42 cellular contexts compared by ENCODE assay signal in the genomic region with DNA sequence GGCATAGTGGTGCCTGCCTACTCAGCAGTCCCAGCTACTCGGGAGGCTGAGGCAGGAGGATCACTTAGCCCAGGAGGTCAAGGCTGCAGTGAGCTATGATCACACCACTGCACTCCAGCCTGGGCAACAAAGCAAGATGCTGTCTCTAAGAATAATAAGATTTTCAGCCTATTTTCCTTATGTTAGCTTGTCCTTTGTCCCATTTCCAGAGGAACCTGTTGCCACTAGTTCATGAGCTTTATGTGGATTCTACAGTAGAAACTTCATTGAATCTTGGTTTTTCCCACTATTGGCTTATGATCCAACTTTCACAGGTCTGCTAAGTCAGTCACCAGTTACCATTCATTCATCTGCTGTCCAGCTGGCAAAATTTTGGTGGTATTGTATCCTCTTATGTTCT. TPM values are rescaled to one million over a fixed set of nuclear protein-coding genes. Genes with fewer than 3 reads are reported as not detected.
"Had no signal": no experiment of that assay in that cellular context is flagged by ENCODE, and none has a peak within 500 bp of the region (broad histone marks: within the 10 kb centered on the region; RNA-seq: fewer than 3 reads in every experiment).

No MANE protein-coding gene starts in this region.

- H3K4me1 ChIP-seq: ascending aorta, body of pancreas, breast epithelium had no signal

- H3K27me3 Mint-ChIP-seq: activated naive CD4-positive, alpha-beta T cell treated with anti-CD3 and anti-CD28 coated beads, Interleukin-2, amount 50 U/mL, for 24 hours; activated naive CD8-positive, alpha-beta T cell; activated naive CD8-positive, alpha-beta T cell treated with anti-CD3 and anti-CD28 coated beads for 36 hours; activated naive CD8-positive, alpha-beta T cell treated with anti-CD3 and anti-CD28 coated beads, Interleukin-2, amount 50 U/mL, for 24 hours; activated T-cell treated with anti-CD3 and anti-CD28 coated beads, Interleukin-2, amount 50 U/mL, for 24 hours; activated T-helper 17 cell treated with anti-CD3 and anti-CD28 coated beads, Interleukin-2, amount 50 U/mL, for 72 hours; brain; central memory CD8-positive, alpha-beta T cell had no signal

- H3K27ac ChIP-seq: adrenal gland, ascending aorta, body of pancreas, brain microvascular endothelial cell, breast epithelium, cardiac muscle cell had no signal

- H3K4me3 ChIP-seq: adrenal gland, ascending aorta, body of pancreas, breast epithelium, cardiac muscle cell had no signal

- FAIRE-seq: astrocyte, bronchial epithelial cell had no signal

- DNase-seq: activated effector memory CD4-positive, alpha-beta T cell treated with anti-CD3 and anti-CD28 coated beads, Interleukin-2, amount 50 U/mL, for 16 hours; activated effector memory CD4-positive, alpha-beta T cell treated with Interleukin-2 at 50 U/mL for 16 hours; activated gamma-delta T cell; activated gamma-delta T cell treated with Interleukin-2 at 50 U/mL for 16 hours; activated naive CD4-positive, alpha-beta T cell; activated naive CD4-positive, alpha-beta T cell treated with anti-CD3 and anti-CD28 coated beads for 36 hours; activated naive CD4-positive, alpha-beta T cell treated with anti-CD3 and anti-CD28 coated beads, Interleukin-2, amount 10 ng/mL, durations not matched to agents 7 days and 5 days; activated naive CD4-positive, alpha-beta T cell treated with anti-CD3 and anti-CD28 coated beads, Interleukin-2, amount 50 U/mL, for 16 hours; activated naive CD4-positive, alpha-beta T cell treated with Interleukin-2 at 50 U/mL for 16 hours; activated naive CD8-positive, alpha-beta T cell treated with anti-CD3 and anti-CD28 coated beads for 36 hours; activated naive CD8-positive, alpha-beta T cell treated with anti-CD3 and anti-CD28 coated beads, Interleukin-2, amount 10 ng/mL, durations not matched to agents 7 days and 5 days; activated naive CD8-positive, alpha-beta T cell treated with anti-CD3 and anti-CD28 coated beads, Interleukin-2, amount 50 U/mL, for 24 hours; activated T-cell treated with anti-CD3 and anti-CD28 coated beads, Interleukin-2, amount 50 U/mL, for 24 hours; activated T-cell treated with anti-CD3 and anti-CD28 coated beads, Interleukin-2, amount 50 U/mL, for 4 hours; activated T-cell treated with anti-CD3 and anti-CD28 coated beads, Interleukin-2, amount 50 U/mL, for 48 hours; activated T-cell treated with anti-CD3 and anti-CD28 coated beads, Interleukin-2, amount 50 U/mL, for 72 hours; adrenal gland; amniotic stem cell; amygdala; anterior cingulate cortex; aorta; body of pancreas; brain microvascular endothelial cell; caudate nucleus; central memory CD4-positive, alpha-beta T cell; cerebellar nuclear complex had no signal

- H3K9me3 Mint-ChIP-seq: activated naive CD4-positive, alpha-beta T cell treated with anti-CD3 and anti-CD28 coated beads for 36 hours; activated naive CD4-positive, alpha-beta T cell treated with anti-CD3 and anti-CD28 coated beads, Interleukin-2, amount 10 ng/mL, durations not matched to agents 7 days and 5 days; activated naive CD4-positive, alpha-beta T cell treated with anti-CD3 and anti-CD28 coated beads, Interleukin-2, amount 50 U/mL, for 24 hours; activated naive CD4-positive, alpha-beta T cell treated with anti-CD3 and anti-CD28 coated beads, Interleukin-2, amount 50 U/mL, for 72 hours; activated naive CD8-positive, alpha-beta T cell treated with anti-CD3 and anti-CD28 coated beads for 36 hours; activated naive CD8-positive, alpha-beta T cell treated with anti-CD3 and anti-CD28 coated beads, Interleukin-2, amount 10 ng/mL, durations not matched to agents 7 days and 5 days; activated naive CD8-positive, alpha-beta T cell treated with anti-CD3 and anti-CD28 coated beads, Interleukin-2, amount 50 U/mL, for 24 hours; activated T-cell treated with anti-CD3 and anti-CD28 coated beads, Interleukin-2, amount 50 U/mL, for 24 hours; activated T-cell treated with anti-CD3 and anti-CD28 coated beads, Interleukin-2, amount 50 U/mL, for 4 hours; activated T-cell treated with anti-CD3 and anti-CD28 coated beads, Interleukin-2, amount 50 U/mL, for 72 hours; activated T-helper 1 cell treated with anti-CD3 and anti-CD28 coated beads, Interleukin-12 subunit alpha, Interleukin-12 subunit beta, Interleukin-2, Interleukin-4 antibody, amounts not matched to agents 30 ng/mL and 10 ng/mL and 1 ng/mL, durations not matched to agents 14 hours and 24 hours and 36 hours; activated T-helper 17 cell treated with anti-CD3 and anti-CD28 coated beads, Interleukin-2, amount 50 U/mL, for 72 hours; activated T-helper 2 cell treated with anti-CD3 and anti-CD28 coated beads, Interferon-gamma antibody, Interleukin-2, Interleukin-4, amounts not matched to agents 10 μg/mL and 5 μg/mL and 100 μg/mL, durations not matched to agents 14 hours and 24 hours and 36 hours; brain; central memory CD8-positive, alpha-beta T cell had no signal

- H3K27ac Mint-ChIP-seq: activated naive CD4-positive, alpha-beta T cell treated with anti-CD3 and anti-CD28 coated beads for 36 hours; activated naive CD4-positive, alpha-beta T cell treated with anti-CD3 and anti-CD28 coated beads, Interleukin-2, amount 10 ng/mL, durations not matched to agents 7 days and 5 days; activated naive CD4-positive, alpha-beta T cell treated with anti-CD3 and anti-CD28 coated beads, Interleukin-2, amount 50 U/mL, for 24 hours; activated naive CD4-positive, alpha-beta T cell treated with anti-CD3 and anti-CD28 coated beads, Interleukin-2, amount 50 U/mL, for 72 hours; activated naive CD8-positive, alpha-beta T cell; activated naive CD8-positive, alpha-beta T cell treated with anti-CD3 and anti-CD28 coated beads for 36 hours; activated naive CD8-positive, alpha-beta T cell treated with anti-CD3 and anti-CD28 coated beads, Interleukin-2, amount 10 ng/mL, durations not matched to agents 7 days and 5 days; activated naive CD8-positive, alpha-beta T cell treated with anti-CD3 and anti-CD28 coated beads, Interleukin-2, amount 50 U/mL, for 24 hours; activated T-cell treated with anti-CD3 and anti-CD28 coated beads, Interleukin-2, amount 50 U/mL, for 24 hours; activated T-cell treated with anti-CD3 and anti-CD28 coated beads, Interleukin-2, amount 50 U/mL, for 72 hours; activated T-helper 1 cell treated with anti-CD3 and anti-CD28 coated beads, Interleukin-12 subunit alpha, Interleukin-12 subunit beta, Interleukin-2, Interleukin-4 antibody, amounts not matched to agents 30 ng/mL and 10 ng/mL and 1 ng/mL, durations not matched to agents 14 hours and 24 hours and 36 hours; activated T-helper 17 cell treated with anti-CD3 and anti-CD28 coated beads, Interleukin-2, amount 50 U/mL, for 72 hours; activated T-helper 2 cell treated with anti-CD3 and anti-CD28 coated beads, Interferon-gamma antibody, Interleukin-2, Interleukin-4, amounts not matched to agents 10 μg/mL and 5 μg/mL and 100 μg/mL, durations not matched to agents 14 hours and 24 hours and 36 hours; brain had no signal

- H3K9me3 ChIP-seq: adrenal gland, ascending aorta, body of pancreas, breast epithelium had no signal

- H3K27me3 ChIP-seq: adrenal gland, ascending aorta, body of pancreas, brain microvascular endothelial cell, breast epithelium, cardiac muscle cell had no signal

- H3K36me3 Mint-ChIP-seq: activated naive CD4-positive, alpha-beta T cell treated with anti-CD3 and anti-CD28 coated beads, Interleukin-2, amount 50 U/mL, for 24 hours; activated naive CD4-positive, alpha-beta T cell treated with anti-CD3 and anti-CD28 coated beads, Interleukin-2, amount 50 U/mL, for 72 hours; activated naive CD8-positive, alpha-beta T cell; activated naive CD8-positive, alpha-beta T cell treated with anti-CD3 and anti-CD28 coated beads for 36 hours; activated naive CD8-positive, alpha-beta T cell treated with anti-CD3 and anti-CD28 coated beads, Interleukin-2, amount 10 ng/mL, durations not matched to agents 7 days and 5 days; brain had no signal

- ATAC-seq: activated naive CD4-positive, alpha-beta T cell treated with anti-CD3 and anti-CD28 coated beads, Interleukin-2, amount 50 U/mL, for 72 hours; activated naive CD8-positive, alpha-beta T cell treated with anti-CD3 and anti-CD28 coated beads, Interleukin-2, amount 50 U/mL, for 24 hours; activated T-cell treated with anti-CD3 and anti-CD28 coated beads, Interleukin-2, amount 50 U/mL, for 4 hours; activated T-cell treated with anti-CD3 and anti-CD28 coated beads, Interleukin-2, amount 50 U/mL, for 72 hours; activated T-helper 17 cell treated with anti-CD3 and anti-CD28 coated beads, Interleukin-2, amount 50 U/mL, for 72 hours; body of pancreas had no signal

- H3K36me3 ChIP-seq: adrenal gland, ascending aorta, brain microvascular endothelial cell, breast epithelium, cardiac muscle cell had no signal

- H3K4me3 Mint-ChIP-seq: activated naive CD4-positive, alpha-beta T cell treated with anti-CD3 and anti-CD28 coated beads for 36 hours; activated naive CD4-positive, alpha-beta T cell treated with anti-CD3 and anti-CD28 coated beads, Interleukin-2, amount 10 ng/mL, durations not matched to agents 7 days and 5 days; activated naive CD4-positive, alpha-beta T cell treated with anti-CD3 and anti-CD28 coated beads, Interleukin-2, amount 50 U/mL, for 24 hours; activated naive CD8-positive, alpha-beta T cell; activated naive CD8-positive, alpha-beta T cell treated with anti-CD3 and anti-CD28 coated beads for 36 hours; activated naive CD8-positive, alpha-beta T cell treated with anti-CD3 and anti-CD28 coated beads, Interleukin-2, amount 10 ng/mL, durations not matched to agents 7 days and 5 days; activated naive CD8-positive, alpha-beta T cell treated with anti-CD3 and anti-CD28 coated beads, Interleukin-2, amount 50 U/mL, for 24 hours; activated T-cell treated with anti-CD3 and anti-CD28 coated beads, Interleukin-2, amount 50 U/mL, for 24 hours; activated T-cell treated with anti-CD3 and anti-CD28 coated beads, Interleukin-2, amount 50 U/mL, for 4 hours; activated T-cell treated with anti-CD3 and anti-CD28 coated beads, Interleukin-2, amount 50 U/mL, for 72 hours; activated T-helper 1 cell treated with anti-CD3 and anti-CD28 coated beads, Interleukin-12 subunit alpha, Interleukin-12 subunit beta, Interleukin-2, Interleukin-4 antibody, amounts not matched to agents 30 ng/mL and 10 ng/mL and 1 ng/mL, durations not matched to agents 14 hours and 24 hours and 36 hours; activated T-helper 17 cell treated with anti-CD3 and anti-CD28 coated beads, Interleukin-2, amount 50 U/mL, for 72 hours; brain; central memory CD8-positive, alpha-beta T cell had no signal

RNA-seq across cellular contexts. Expression of a gene that starts 18.2 kb away (rescaled TPM):
- total RNA-seq: activated naive CD4-positive, alpha-beta T cell treated with anti-CD3 and anti-CD28 coated beads for 36 hours; activated naive CD4-positive, alpha-beta T cell treated with anti-CD3 and anti-CD28 coated beads, Interleukin-2, amount 50 U/mL, for 72 hours; activated naive CD8-positive, alpha-beta T cell treated with anti-CD3 and anti-CD28 coated beads for 36 hours; activated naive CD8-positive, alpha-beta T cell treated with anti-CD3 and anti-CD28 coated beads, Interleukin-2, amount 10 ng/mL, durations not matched to agents 7 days and 5 days; activated T-cell treated with anti-CD3 and anti-CD28 coated beads, Interleukin-2, amount 50 U/mL, for 4 hours; activated T-cell treated with anti-CD3 and anti-CD28 coated beads, Interleukin-2, amount 50 U/mL, for 72 hours; activated T-helper 1 cell treated with anti-CD3 and anti-CD28 coated beads, Interleukin-12 subunit alpha, Interleukin-12 subunit beta, Interleukin-2, Interleukin-4 antibody, amounts not matched to agents 30 ng/mL and 10 ng/mL and 1 ng/mL, durations not matched to agents 14 hours and 24 hours and 36 hours; activated T-helper 17 cell treated with anti-CD3 and anti-CD28 coated beads, Interleukin-2, amount 50 U/mL, for 72 hours; activated T-helper 2 cell treated with anti-CD3 and anti-CD28 coated beads, Interferon-gamma antibody, Interleukin-2, Interleukin-4, amounts not matched to agents 10 μg/mL and 5 μg/mL and 100 μg/mL, durations not matched to agents 14 hours and 24 hours and 36 hours; ascending aorta; astrocyte; body of pancreas; bronchial epithelial cell; cardiac muscle cell; cerebellum; chondrocyte had no signal
- polyA plus RNA-seq: cardiac muscle cell had no signal

RNA-seq across cellular contexts. Expression of a gene that starts 24.0 kb away (rescaled TPM):
- total RNA-seq: activated naive CD4-positive, alpha-beta T cell treated with anti-CD3 and anti-CD28 coated beads for 36 hours; activated naive CD4-positive, alpha-beta T cell treated with anti-CD3 and anti-CD28 coated beads, Interleukin-2, amount 50 U/mL, for 72 hours; activated naive CD8-positive, alpha-beta T cell treated with anti-CD3 and anti-CD28 coated beads for 36 hours; activated naive CD8-positive, alpha-beta T cell treated with anti-CD3 and anti-CD28 coated beads, Interleukin-2, amount 10 ng/mL, durations not matched to agents 7 days and 5 days; activated T-cell treated with anti-CD3 and anti-CD28 coated beads, Interleukin-2, amount 50 U/mL, for 4 hours; activated T-cell treated with anti-CD3 and anti-CD28 coated beads, Interleukin-2, amount 50 U/mL, for 72 hours; activated T-helper 1 cell treated with anti-CD3 and anti-CD28 coated beads, Interleukin-12 subunit alpha, Interleukin-12 subunit beta, Interleukin-2, Interleukin-4 antibody, amounts not matched to agents 30 ng/mL and 10 ng/mL and 1 ng/mL, durations not matched to agents 14 hours and 24 hours and 36 hours; activated T-helper 17 cell treated with anti-CD3 and anti-CD28 coated beads, Interleukin-2, amount 50 U/mL, for 72 hours; activated T-helper 2 cell treated with anti-CD3 and anti-CD28 coated beads, Interferon-gamma antibody, Interleukin-2, Interleukin-4, amounts not matched to agents 10 μg/mL and 5 μg/mL and 100 μg/mL, durations not matched to agents 14 hours and 24 hours and 36 hours; adrenal gland; aorta; ascending aorta; astrocyte; body of pancreas; breast epithelium; bronchial epithelial cell; cardiac muscle cell; cardiac septum; cerebellum; chondrocyte had no signal
- polyA plus RNA-seq: adrenal gland, aorta had no signal

RNA-seq across cellular contexts. Expression of a gene that starts 47.2 kb away (rescaled TPM):
- total RNA-seq: activated T-helper 1 cell treated with anti-CD3 and anti-CD28 coated beads, Interleukin-12 subunit alpha, Interleukin-12 subunit beta, Interleukin-2, Interleukin-4 antibody, amounts not matched to agents 30 ng/mL and 10 ng/mL and 1 ng/mL, durations not matched to agents 14 hours and 24 hours and 36 hours had no signal
